30 cellular contexts compared by ENCODE assay signal in the genomic region with DNA sequence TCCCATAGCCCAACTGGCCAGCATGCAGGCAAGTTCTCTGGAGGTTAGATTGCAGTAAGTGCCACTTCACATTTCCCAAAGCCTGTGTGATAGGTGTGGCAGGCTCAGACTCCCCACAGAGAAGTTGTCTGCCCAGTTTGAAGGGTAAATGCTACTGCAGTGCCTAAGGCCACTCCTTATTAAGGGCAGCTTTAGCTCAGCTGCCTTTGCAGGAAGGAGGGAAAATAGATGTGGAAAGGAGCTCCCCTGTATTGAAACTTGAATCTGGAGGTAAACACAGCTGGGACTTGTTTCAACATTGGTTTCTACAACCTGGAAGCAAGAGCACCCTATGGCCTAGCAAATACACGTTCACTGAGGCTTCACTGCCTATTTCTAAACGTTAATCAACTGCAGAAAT. TPM values are rescaled to one million over a fixed set of nuclear protein-coding genes. Genes with fewer than 3 reads are reported as not detected.
A peak's percentile ranks its signal among the peaks of the same experiment; 100 is the strongest.
DNase-seq lines count a peak whose midpoint lies in the region; ATAC-seq, FAIRE-seq and TF ChIP-seq lines count a peak whose summit lies in the region.
"Had no signal": no experiment of that assay in that cellular context is flagged by ENCODE, and none has a peak within 500 bp of the region (broad histone marks: within the 10 kb centered on the region; RNA-seq: fewer than 3 reads in every experiment).

No MANE protein-coding gene starts in this region.

- intact Hi-C loops in pancreas (cut with DNase I): no loop called here

- no peaks in the 10 kb centered on the region for H3K36me3 Mint-ChIP-seq in WTC11
- H3K36me3 Mint-ChIP-seq: activated CD4-positive, alpha-beta memory T cell treated with anti-CD3 and anti-CD28 coated beads for 36 hours; naive B cell had no signal

- CTCF ChIA-PET in WTC11 (lab: Charles Lee): no interaction called here

- ATAC-seq in WTC11 (peak; percentile 48; the same call in 1 of the 2 replicates), pancreas (peak in 3 of 4 donors; percentile 68 to 79 (median 73)), HG03439 (IDR thresholded peaks at IDR 0.05; ENCODE audit: unreplicated experiment) (no peak), HG02840 (IDR thresholded peaks at IDR 0.05; ENCODE audit: low FRiP score, unreplicated experiment) (no peak)
- ATAC-seq: gastrocnemius medialis; stimulated activated memory B cell treated with anti-CD40 and anti-IgM and Interleukin-4, amounts not matched to agents 10 μg/mL and 1 μg/mL and 100 μg/mL, for 72 hours had no signal

- H3K4me1 Mint-ChIP-seq in WTC11: peaks cover 6% of the 10 kb centered on the region; the same call in 1 of the 2 replicates
- H3K4me1 Mint-ChIP-seq: naive B cell; stimulated activated memory B cell treated with anti-CD40 and anti-IgM and Interleukin-4, amounts not matched to agents 10 μg/mL and 1 μg/mL and 100 μg/mL, for 72 hours had no signal

- 9 to 18% methylated on average over 2 of the region's 2 CpGs for WGBS in pancreas, 2 donors

- H3K4me3 Mint-ChIP-seq in WTC11: no peak overlapping the region
- H3K4me3 Mint-ChIP-seq: activated CD4-positive, alpha-beta memory T cell treated with anti-CD3 and anti-CD28 coated beads for 36 hours; CD4-positive, alpha-beta T cell; endodermal cell; naive B cell; stimulated activated memory B cell treated with anti-CD40 and anti-IgM and Interleukin-4, amounts not matched to agents 10 μg/mL and 1 μg/mL and 100 μg/mL, for 72 hours had no signal

- H3K4me1 ChIP-seq in pancreas: no peaks in the 10 kb centered on the region
- H3K4me1 ChIP-seq: colonic mucosa, gastrocnemius medialis, Peyer's patch had no signal

- FAIRE-seq in pancreas (lab: Jason Lieb, UNC): no peak
- FAIRE-seq in GM19239 (lab: Jason Lieb, UNC): no peak
- FAIRE-seq: H1, keratinocyte, small intestine had no signal

- H3K9me3 Mint-ChIP-seq in WTC11: 0 out of 2 replicates have a peak, but pooled peaks cover 5% of the 10 kb centered on the region
- H3K9me3 Mint-ChIP-seq: activated CD4-positive, alpha-beta memory T cell treated with anti-CD3 and anti-CD28 coated beads for 36 hours; CD4-positive, alpha-beta T cell; stimulated activated memory B cell treated with anti-CD40 and anti-IgM and Interleukin-4, amounts not matched to agents 10 μg/mL and 1 μg/mL and 100 μg/mL, for 72 hours had no signal

- no peaks in the 10 kb centered on the region for H3K9me3 ChIP-seq in pancreas
- H3K9me3 ChIP-seq: colonic mucosa, esophagus squamous epithelium, gastrocnemius medialis, Peyer's patch, thoracic aorta had no signal

- DNase-seq in DMS79 treated with DMSO at 0.1 percent for 48 hours (lab: John Stamatoyannopoulos, UW) (peak; percentile 10), NCI-H2081 (lab: John Stamatoyannopoulos, UW) (peak; percentile 10 to 55), WTC11 (ENCODE audit: low spot score) (no peak), pancreas (no peak), GM19239 (ENCODE audit: insufficient read length, low spot score) (no peak), OCI-M2 (lab: John Stamatoyannopoulos, UW; ENCODE audit: unreplicated experiment) (no peak)
- DNase-seq: activated CD4-positive, alpha-beta memory T cell treated with anti-CD3 and anti-CD28 coated beads for 36 hours; activated gamma-delta T cell; CD4-positive, alpha-beta T cell; colonic mucosa; DND-41; endodermal cell; esophagus squamous epithelium; gastrocnemius medialis; hypothalamus; mesenchymal stem cell; naive B cell; NCI-H1105; nucleus accumbens; Peyer's patch; small intestine; stimulated activated CD4-positive, alpha-beta T cell treated with anti-CD3 and anti-CD28 coated beads, Interleukin-2, amount 100 ng/mL, for 24 hours; T-helper 9 cell had no signal

- no peaks in the 10 kb centered on the region for H3K36me3 ChIP-seq in pancreas
- H3K36me3 ChIP-seq: colonic mucosa, esophagus squamous epithelium, gastrocnemius medialis, Peyer's patch, thoracic aorta had no signal

- no peak overlapping the region for H3K27ac Mint-ChIP-seq in WTC11
- H3K27ac Mint-ChIP-seq: activated CD4-positive, alpha-beta memory T cell treated with anti-CD3 and anti-CD28 coated beads for 36 hours; CD4-positive, alpha-beta T cell; endodermal cell; naive B cell; stimulated activated memory B cell treated with anti-CD40 and anti-IgM and Interleukin-4, amounts not matched to agents 10 μg/mL and 1 μg/mL and 100 μg/mL, for 72 hours had no signal

- H3K27me3 ChIP-seq in pancreas: no peaks in the 10 kb centered on the region
- H3K27me3 ChIP-seq: colonic mucosa, esophagus squamous epithelium, gastrocnemius medialis, Peyer's patch had no signal

- POLR2A ChIA-PET in WTC11 (lab: Charles Lee): no interaction called here

- H3K27me3 Mint-ChIP-seq in WTC11 (ENCODE audit: low read depth): no peaks in the 10 kb centered on the region
- H3K27me3 Mint-ChIP-seq: activated CD4-positive, alpha-beta memory T cell treated with anti-CD3 and anti-CD28 coated beads for 36 hours; CD4-positive, alpha-beta T cell; naive B cell; stimulated activated memory B cell treated with anti-CD40 and anti-IgM and Interleukin-4, amounts not matched to agents 10 μg/mL and 1 μg/mL and 100 μg/mL, for 72 hours had no signal

- H3K27ac ChIP-seq in pancreas: no peak overlapping the region
- H3K27ac ChIP-seq: colonic mucosa, esophagus squamous epithelium, gastrocnemius medialis, Peyer's patch, thoracic aorta had no signal

- TF ChIP-seq CTCF in WTC11 (IDR thresholded peaks at IDR 0.05) (no peak), pancreas (IDR thresholded peaks at IDR 0.05) (no peak)

- H3K4me3 ChIP-seq in pancreas: no peak overlapping the region
- H3K4me3 ChIP-seq: colonic mucosa, esophagus squamous epithelium, gastrocnemius medialis, Peyer's patch, thoracic aorta had no signal

TF ChIP-seq in WTC11, 78 proteins besides CTCF, POLR2A, EP300 and RAD21:
- no peak for TF ChIP-seq GTF2I (CRISPR knock-in tag; conservative IDR thresholded peaks at IDR 0.05)

RNA-seq across cellular contexts. Expression of a gene that starts 22.4 kb away (rescaled TPM):
- total RNA-seq in WTC11 (2021) (0.57 to 0.94 TPM (median 0.66 TPM) in 3 replicates), pancreas (1 to 10 TPM; 1.4 to 2.2 (median 1.8) TPM)
- polyA plus RNA-seq in pancreas: under 1 TPM; 0.19 to 0.68 TPM
- total RNA-seq: LHCN-M2 had no signal

Comparison
In these comparisons a context has a peak if more than half of its experiments do, and no peak if none do; other contexts are left out.
1. DNase-seq: peak in DMS79 treated with DMSO at 0.1 percent for 48 hours (single experiment) and NCI-H2081 (2 of 2); none in WTC11 (single experiment), pancreas (0 of 6), GM19239 (single experiment) and OCI-M2 (single experiment).
2. ATAC-seq: peak in WTC11 (single experiment) and pancreas (3 of 4); none in HG03439 (single experiment) and HG02840 (single experiment).